11 cellular contexts compared by ENCODE assay signal in the genomic region with DNA sequence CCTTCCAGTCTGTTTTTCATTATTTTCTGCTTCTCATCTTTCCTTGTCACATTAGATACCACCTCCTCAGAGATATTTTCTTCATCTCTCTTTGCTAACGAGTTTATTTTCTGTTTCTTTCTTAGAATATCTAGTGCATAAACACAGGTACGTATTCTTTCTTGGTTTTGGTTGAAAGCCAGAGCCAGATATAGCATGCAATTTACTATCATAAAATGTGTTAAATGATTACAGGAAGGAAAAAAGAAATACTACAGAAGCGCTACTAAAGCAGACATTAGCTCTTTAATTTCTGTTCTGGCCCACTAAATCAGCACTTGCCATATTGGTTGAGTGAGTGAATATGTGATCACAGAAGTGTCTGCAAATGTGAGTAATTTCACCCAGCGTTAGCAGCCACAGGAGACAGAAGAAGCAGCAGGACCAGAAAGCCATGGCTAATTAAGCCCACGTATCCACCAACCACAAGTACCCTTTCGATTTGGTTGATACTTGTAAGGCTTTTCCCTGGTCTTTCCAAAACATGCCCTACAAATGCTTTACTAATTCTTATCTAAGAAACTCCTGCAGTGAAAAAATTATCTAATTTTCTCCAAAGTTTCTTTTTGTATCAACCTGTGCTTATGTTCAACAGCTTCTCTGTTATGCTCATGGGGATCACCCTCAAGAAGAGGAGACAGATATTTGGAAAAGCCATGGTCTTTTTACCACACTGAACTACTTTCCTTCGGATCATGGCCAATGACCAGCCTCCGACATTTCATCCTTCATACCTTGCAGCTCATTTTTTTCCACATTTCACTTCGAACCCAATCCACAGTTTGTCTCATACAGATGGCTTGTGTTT. TPM values are rescaled to one million over a fixed set of nuclear protein-coding genes. Genes with fewer than 3 reads are reported as not detected.
DNase-seq lines count a peak whose midpoint lies in the region; ATAC-seq, FAIRE-seq and TF ChIP-seq lines count a peak whose summit lies in the region.
"Had no signal": no experiment of that assay in that cellular context is flagged by ENCODE, and none has a peak within 500 bp of the region (broad histone marks: within the 10 kb centered on the region; RNA-seq: fewer than 3 reads in every experiment).

No MANE protein-coding gene starts in this region.

- H3K27ac ChIP-seq in foreskin keratinocyte, result peak overlapping the region; percentile 41
- no peak overlapping the region for H3K27ac ChIP-seq in A673 (ENCODE audit: low read depth, low read length, poor library complexity, severe bottlenecking)
- no peak overlapping the region for H3K27ac ChIP-seq in mesendoderm (ENCODE audit: low read depth, low read length)
- H3K27ac ChIP-seq: thyroid gland had no signal

- no CpG with 5 or more reads among the region's 9 CpGs for WGBS in mesendoderm (ENCODE audit: extremely low coverage, insufficient coverage, low lambda C conversion rate)

- FAIRE-seq in GM18507 (lab: Jason Lieb, UNC), result peak; percentile 95

- H2BK120ac ChIP-seq in mesendoderm (ENCODE audit: low read depth, low read length), result no peak overlapping the region

- H3K4me1 ChIP-seq in foreskin keratinocyte (peaks cover 29% of the 10 kb centered on the region), A673 (ENCODE audit: insufficient read depth, low read length, poor library complexity, severe bottlenecking) (peaks cover 11% of the 10 kb centered on the region), mesendoderm (ENCODE audit: control insufficient read depth, low read depth, low read length) (no peaks in the 10 kb centered on the region)

- TF ChIP-seq CTCF in foreskin keratinocyte (conservative IDR thresholded peaks at IDR 0.05) (no peak), A673 (conservative IDR thresholded peaks at IDR 0.05; ENCODE audit: low read depth, low read length) (no peak)

- no peak overlapping the region for H4K8ac ChIP-seq in mesendoderm (ENCODE audit: low read depth, low read length)

- no peak overlapping the region for H2AK5ac ChIP-seq in mesendoderm (ENCODE audit: low read length)

- no peak overlapping the region for H3K9ac ChIP-seq in mesendoderm (ENCODE audit: low read length)

- no peaks in the 10 kb centered on the region for H3K9me3 ChIP-seq in A673 (ENCODE audit: low read depth, low read length, poor library complexity, severe bottlenecking)
- H3K9me3 ChIP-seq: thyroid gland had no signal

- no peaks in the 10 kb centered on the region for H3K79me1 ChIP-seq in mesendoderm (ENCODE audit: low read length)

- BruUV-seq in A673 (replicated peaks; lab: Mats Ljungman, UMichigan), result no TSS peak

- no peak overlapping the region for H3K56ac ChIP-seq in mesendoderm (ENCODE audit: low read length)

- no peak for DNase-seq in GM18507 (ENCODE audit: extremely low spot score, insufficient read length, low read depth)
- DNase-seq in foreskin keratinocyte, result no peak
- DNase-seq in A673 (ENCODE audit: low spot score), result no peak
- DNase-seq in left lobe of liver (ENCODE audit: low spot score), result no peak
- DNase-seq in mesendoderm, result no peak
- DNase-seq: activated CD8-positive, alpha-beta memory T cell treated with anti-CD3 and anti-CD28 coated beads, Interleukin-2, amount 50 U/mL, for 4 hours; KBM-7; thyroid gland had no signal

- CTCF ChIA-PET in A673 (lab: Charles Lee), result no interaction called here

- no peak overlapping the region for H2BK15ac ChIP-seq in mesendoderm (replicated peaks; ENCODE audit: low read depth)

- no peak overlapping the region for H3K4me3 ChIP-seq in A673 (ENCODE audit: low read depth, low read length, poor library complexity, severe bottlenecking)
- no peak overlapping the region for H3K4me3 ChIP-seq in mesendoderm (ENCODE audit: low read length)
- H3K4me3 ChIP-seq: thyroid gland had no signal

- H3K4ac ChIP-seq in mesendoderm (ENCODE audit: low read depth, low read length), result no peak overlapping the region

- no peaks in the 10 kb centered on the region for H3K79me2 ChIP-seq in mesendoderm (ENCODE audit: control insufficient read depth, insufficient read depth, low read length)

- H3K36me3 ChIP-seq in A673 (ENCODE audit: insufficient read depth, low read length, poor library complexity, severe bottlenecking) (no peaks in the 10 kb centered on the region), mesendoderm (ENCODE audit: control insufficient read depth, insufficient read depth, low read length) (no peaks in the 10 kb centered on the region)
- H3K36me3 ChIP-seq: thyroid gland had no signal

- no peak overlapping the region for H2BK5ac ChIP-seq in mesendoderm (ENCODE audit: low read length)

- intact Hi-C loops in A673 (cut with micrococcal nuclease; ENCODE audit: unreplicated experiment), result no loop called here

- H4K5ac ChIP-seq in mesendoderm (ENCODE audit: low read length), result no peak overlapping the region

- ATAC-seq in GM21526 (IDR thresholded peaks at IDR 0.05; ENCODE audit: low FRiP score, unreplicated experiment), result peak; percentile 35
- ATAC-seq in HG03342 (IDR thresholded peaks at IDR 0.05; ENCODE audit: unreplicated experiment), result peak; percentile 45
- no peak for ATAC-seq in foreskin keratinocyte
- ATAC-seq in left lobe of liver, result no peak
- no peak for ATAC-seq in HG02970 (IDR thresholded peaks at IDR 0.05; ENCODE audit: low FRiP score, unreplicated experiment)

- H3K27me3 ChIP-seq in foreskin keratinocyte, result no peaks in the 10 kb centered on the region
- H3K27me3 ChIP-seq in A673 (replicated peaks; ENCODE audit: insufficient read depth, low read depth, low read length, poor library complexity), result no peaks in the 10 kb centered on the region
- no peaks in the 10 kb centered on the region for H3K27me3 ChIP-seq in mesendoderm (ENCODE audit: insufficient read depth, low read length, poor library complexity)
- H3K27me3 ChIP-seq: thyroid gland had no signal

- no peak overlapping the region for H3K18ac ChIP-seq in mesendoderm (ENCODE audit: low read length)

- no peak overlapping the region for H3K23ac ChIP-seq in mesendoderm (ENCODE audit: low read length)

- no peak overlapping the region for H3K4me2 ChIP-seq in mesendoderm (ENCODE audit: low read length)

- POLR2A ChIA-PET in A673 (lab: Charles Lee; ENCODE audit: low non-redundant PET), result no interaction called here

RNA-seq across cellular contexts. Expression of a gene that starts 23.1 kb away (rescaled TPM):
- 7.9 and 15.2 TPM in 2 replicates for total RNA-seq in foreskin keratinocyte
- polyA plus RNA-seq in foreskin keratinocyte, result 0.91 and 1.8 TPM in 2 replicates
- not detected in 2 replicates for total RNA-seq in A673 (2021)
- total RNA-seq in left lobe of liver, result 0.38 TPM
- 3.8 TPM for polyA plus RNA-seq in mesendoderm (2013, experiment 1 of 2)
- polyA plus RNA-seq in mesendoderm (2013, experiment 2 of 2), result 4.1 TPM

Comparison
In these comparisons a context has a peak if more than half of its experiments do, and no peak if none do; other contexts are left out.
1. ATAC-seq: peak in GM21526 (single experiment) and HG03342 (single experiment); none in foreskin keratinocyte (single experiment), left lobe of liver (single experiment) and HG02970 (single experiment).